2 cellular contexts compared by ENCODE assay signal in genomic region chr5:144122081-144122480, GRCh38.
TF ChIP-seq lines count a peak whose summit lies in the region.

No MANE protein-coding gene starts in this region.

TF ChIP-seq in GM23338, 12 proteins besides CTCF, POLR2A, EP300 and RAD21:
- TF ChIP-seq ETS1 (IDR thresholded peaks at IDR 0.05), result no peak
- no peak for TF ChIP-seq ZNF331 (CRISPR knock-in tag; IDR thresholded peaks at IDR 0.05; ENCODE audit: low read depth)
- TF ChIP-seq STAT1 (IDR thresholded peaks at IDR 0.05; ENCODE audit: unreplicated experiment), result no peak
- TF ChIP-seq ZNF114 (CRISPR knock-in tag; IDR thresholded peaks at IDR 0.05), result no peak
- TF ChIP-seq JUNB (IDR thresholded peaks at IDR 0.05; ENCODE audit: unreplicated experiment), result no peak
- no peak for TF ChIP-seq CREB1 (CRISPR knock-in tag; IDR thresholded peaks at IDR 0.05; ENCODE audit: low read depth)
- no peak for TF ChIP-seq REST (IDR thresholded peaks at IDR 0.05; ENCODE audit: unreplicated experiment)
- no peak for TF ChIP-seq ZNF462 (CRISPR knock-in tag; IDR thresholded peaks at IDR 0.05)
- TF ChIP-seq POLR2AphosphoS5 (IDR thresholded peaks at IDR 0.05; ENCODE audit: low read depth), result no peak
- no peak for TF ChIP-seq EZH2phosphoT487 (IDR thresholded peaks at IDR 0.05; ENCODE audit: unreplicated experiment)
- TF ChIP-seq EZH2 (IDR thresholded peaks at IDR 0.05; ENCODE audit: low read depth, unreplicated experiment), result no peak
- no peak for TF ChIP-seq NANOG (IDR thresholded peaks at IDR 0.05; ENCODE audit: borderline replicate concordance)

TF ChIP-seq in endothelial cell of umbilical vein, 7 proteins besides CTCF, POLR2A, EP300 and RAD21 (continued from another document):
- no peak for TF ChIP-seq GATA2 (IDR thresholded peaks at IDR 0.05; ENCODE audit: insufficient read depth, insufficient read length, low read depth, low read length)
- TF ChIP-seq FOS (IDR thresholded peaks at IDR 0.05; ENCODE audit: borderline replicate concordance, insufficient read depth, low read length), result no peak
- TF ChIP-seq JUN (IDR thresholded peaks at IDR 0.05; ENCODE audit: borderline replicate concordance, insufficient read depth, insufficient read length, low read depth), result no peak
- TF ChIP-seq EZH2 (IDR thresholded peaks at IDR 0.05; ENCODE audit: borderline replicate concordance, low read depth, low read length, severe bottlenecking), result no peak
- TF ChIP-seq MYC (IDR thresholded peaks at IDR 0.05; ENCODE audit: low read depth, low read length), result no peak
- TF ChIP-seq POLR2AphosphoS5 (IDR thresholded peaks at IDR 0.05; ENCODE audit: insufficient read depth, low read depth, low read length), result no peak
